In the genomic region with DNA sequence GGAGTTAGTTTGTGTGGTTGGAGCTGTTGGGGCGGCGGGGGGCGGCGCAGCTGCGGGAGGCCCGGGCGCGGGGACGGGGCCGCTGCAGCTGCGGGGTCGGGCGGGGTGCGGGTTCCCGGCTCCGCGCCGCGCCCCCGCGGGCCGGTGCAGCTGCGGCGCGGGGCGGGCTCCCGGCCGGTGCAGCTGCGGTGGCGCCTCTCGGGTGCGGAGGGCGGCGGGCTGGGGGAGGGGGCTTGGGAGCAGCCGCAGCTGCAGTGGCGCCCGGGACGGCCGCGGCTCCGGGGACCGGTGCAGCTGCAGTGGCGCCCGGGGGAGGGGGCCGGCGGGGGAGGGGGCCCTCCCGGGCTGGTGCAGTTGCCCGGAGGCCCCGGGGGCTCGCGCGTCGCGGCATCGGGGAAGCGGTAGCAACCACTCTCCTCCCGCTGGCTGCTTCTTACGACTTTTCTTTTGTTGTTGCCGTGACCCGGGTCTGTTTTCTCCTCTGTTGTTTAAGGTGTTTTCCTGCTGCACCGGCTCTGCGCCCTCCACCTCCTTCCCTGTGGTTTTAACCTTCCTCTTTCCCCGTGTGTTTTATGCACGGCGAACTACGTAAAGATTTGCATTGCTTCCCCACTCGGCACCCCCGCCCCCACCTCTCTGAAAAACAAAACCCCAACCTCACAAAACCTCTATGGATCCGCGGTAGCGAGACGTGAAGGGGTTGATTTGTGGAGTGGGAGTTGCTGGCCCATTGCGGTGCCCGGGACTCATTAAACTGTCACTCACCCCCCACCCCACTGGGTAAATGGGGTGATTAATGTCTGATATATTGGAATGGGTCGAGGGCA, we compare ENCODE assay signal across 9 cellular contexts. TPM values are rescaled to one million over a fixed set of nuclear protein-coding genes. Genes with fewer than 3 reads are reported as not detected.
A peak's percentile ranks its signal among the peaks of the same experiment; 100 is the strongest.
DNase-seq lines count a peak whose midpoint lies in the region.
"Had no signal": no experiment of that assay in that cellular context is flagged by ENCODE, and none has a peak within 500 bp of the region (broad histone marks: within the 10 kb centered on the region; RNA-seq: fewer than 3 reads in every experiment).

No MANE protein-coding gene starts in this region.

- WGBS in mesendoderm (ENCODE audit: extremely low coverage, insufficient coverage, low lambda C conversion rate), result no CpG with 5 or more reads among the region's 75 CpGs

- peaks cover 7% of the 10 kb centered on the region for H3K79me1 ChIP-seq in mesendoderm (ENCODE audit: low read length)

- H2BK5ac ChIP-seq in mesendoderm (ENCODE audit: low read length), result no peak overlapping the region

- H2BK120ac ChIP-seq in mesendoderm (ENCODE audit: low read depth, low read length), result peak overlapping the region; percentile 97

- peak overlapping the region; percentile 89 for H3K56ac ChIP-seq in mesendoderm (ENCODE audit: low read length)

- peaks cover 4% of the 10 kb centered on the region for H3K4me1 ChIP-seq in mesendoderm (ENCODE audit: control insufficient read depth, low read depth, low read length)

- no peak overlapping the region for H4K5ac ChIP-seq in mesendoderm (ENCODE audit: low read length)

- intact Hi-C loops in activated CD4-positive, alpha-beta T cell treated with anti-CD3 and anti-CD28 coated beads, Interleukin-2, amount 10 ng/mL, durations not matched to agents 24 days and 14 days (cut with micrococcal nuclease), result loop anchor here (1.0 to 10.0 kb wide), 9 partner anchors 26 to 923 kb away; a partner anchor contains a TSS

- H3K9ac ChIP-seq in mesendoderm (ENCODE audit: low read length), result peak overlapping the region; percentile 66

- H3K4me3 ChIP-seq in mesendoderm (ENCODE audit: low read length), result peak overlapping the region; percentile 80

- DNase-seq in GM03348 (ENCODE audit: low spot score) (peak; percentile 57), NCI-H1092 treated with DMSO at 0.1 percent for 48 hours (lab: John Stamatoyannopoulos, UW) (peak; percentile 47), mesendoderm (peak; percentile 52), cortex of kidney (lab: John Stamatoyannopoulos, UW) (no peak), mesenteric fat pad (ENCODE audit: low spot score) (no peak)
- DNase-seq in activated CD4-positive, alpha-beta T cell treated with anti-CD3 and anti-CD28 coated beads, Interleukin-2, amount 10 ng/mL, durations not matched to agents 24 days and 14 days, result peak; percentile 81
- DNase-seq in effector CD8-positive, alpha-beta T cell (lab: John Stamatoyannopoulos, UW), result peak; percentile 59

- H3K27me3 Mint-ChIP-seq in activated CD4-positive, alpha-beta T cell treated with anti-CD3 and anti-CD28 coated beads, Interleukin-2, amount 10 ng/mL, durations not matched to agents 24 days and 14 days, result peaks cover 39% of the 10 kb centered on the region
- H3K27me3 Mint-ChIP-seq in stimulated activated naive CD8-positive, alpha-beta T cell treated with anti-CD3 and anti-CD28 coated beads, Interleukin-15, Interleukin-2, amounts not matched to agents 100 ng/mL and 50 ng/mL, for 24 hours, result no peaks in the 10 kb centered on the region
- H3K27me3 Mint-ChIP-seq: activated naive CD8-positive, alpha-beta T cell had no signal

- H3K4me2 ChIP-seq in mesendoderm (ENCODE audit: low read length), result peak overlapping the region; percentile 52

- H3K36me3 ChIP-seq in mesendoderm (ENCODE audit: control insufficient read depth, insufficient read depth, low read length), result no peaks in the 10 kb centered on the region

- H3K23ac ChIP-seq in mesendoderm (ENCODE audit: low read length), result peak overlapping the region; percentile 1

- peaks cover 28% of the 10 kb centered on the region for H3K4me1 Mint-ChIP-seq in activated CD4-positive, alpha-beta T cell treated with anti-CD3 and anti-CD28 coated beads, Interleukin-2, amount 10 ng/mL, durations not matched to agents 24 days and 14 days
- H3K4me1 Mint-ChIP-seq in stimulated activated naive CD8-positive, alpha-beta T cell treated with anti-CD3 and anti-CD28 coated beads, Interleukin-15, Interleukin-2, amounts not matched to agents 100 ng/mL and 50 ng/mL, for 24 hours (ENCODE audit: low read depth), result peaks cover 26% of the 10 kb centered on the region

- H4K8ac ChIP-seq in mesendoderm (ENCODE audit: low read depth, low read length), result peak overlapping the region; percentile 56

- peaks cover 29% of the 10 kb centered on the region for H3K79me2 ChIP-seq in mesendoderm (ENCODE audit: control insufficient read depth, insufficient read depth, low read length)

- H3K4me3 Mint-ChIP-seq in activated CD4-positive, alpha-beta T cell treated with anti-CD3 and anti-CD28 coated beads, Interleukin-2, amount 10 ng/mL, durations not matched to agents 24 days and 14 days, result peak overlapping the region; percentile 92
- H3K4me3 Mint-ChIP-seq in stimulated activated naive CD8-positive, alpha-beta T cell treated with anti-CD3 and anti-CD28 coated beads, Interleukin-15, Interleukin-2, amounts not matched to agents 100 ng/mL and 50 ng/mL, for 24 hours, result peak overlapping the region; percentile 93
- H3K4me3 Mint-ChIP-seq: activated naive CD8-positive, alpha-beta T cell had no signal

- no peak overlapping the region for H3K27ac ChIP-seq in mesendoderm (ENCODE audit: low read depth, low read length)

- H3K9me3 Mint-ChIP-seq in activated CD4-positive, alpha-beta T cell treated with anti-CD3 and anti-CD28 coated beads, Interleukin-2, amount 10 ng/mL, durations not matched to agents 24 days and 14 days, result no peaks in the 10 kb centered on the region
- no peaks in the 10 kb centered on the region for H3K9me3 Mint-ChIP-seq in stimulated activated naive CD8-positive, alpha-beta T cell treated with anti-CD3 and anti-CD28 coated beads, Interleukin-15, Interleukin-2, amounts not matched to agents 100 ng/mL and 50 ng/mL, for 24 hours

- no peaks in the 10 kb centered on the region for H3K27me3 ChIP-seq in mesendoderm (ENCODE audit: insufficient read depth, low read length, poor library complexity)

- peak overlapping the region; percentile 100 for H3K18ac ChIP-seq in mesendoderm (ENCODE audit: low read length)

- H2BK15ac ChIP-seq in mesendoderm (replicated peaks; ENCODE audit: low read depth), result peak overlapping the region; percentile 85

- H3K36me3 Mint-ChIP-seq in activated CD4-positive, alpha-beta T cell treated with anti-CD3 and anti-CD28 coated beads, Interleukin-2, amount 10 ng/mL, durations not matched to agents 24 days and 14 days (ENCODE audit: low read depth), result peaks cover 2% of the 10 kb centered on the region
- H3K36me3 Mint-ChIP-seq in stimulated activated naive CD8-positive, alpha-beta T cell treated with anti-CD3 and anti-CD28 coated beads, Interleukin-15, Interleukin-2, amounts not matched to agents 100 ng/mL and 50 ng/mL, for 24 hours (ENCODE audit: low read depth), result no peaks in the 10 kb centered on the region
- H3K36me3 Mint-ChIP-seq: activated naive CD8-positive, alpha-beta T cell had no signal

- H2AK5ac ChIP-seq in mesendoderm (ENCODE audit: low read length), result no peak overlapping the region

- H3K27ac Mint-ChIP-seq in activated CD4-positive, alpha-beta T cell treated with anti-CD3 and anti-CD28 coated beads, Interleukin-2, amount 10 ng/mL, durations not matched to agents 24 days and 14 days, result peak overlapping the region; percentile 93
- peak overlapping the region; percentile 93 for H3K27ac Mint-ChIP-seq in stimulated activated naive CD8-positive, alpha-beta T cell treated with anti-CD3 and anti-CD28 coated beads, Interleukin-15, Interleukin-2, amounts not matched to agents 100 ng/mL and 50 ng/mL, for 24 hours
- H3K27ac Mint-ChIP-seq: activated naive CD8-positive, alpha-beta T cell had no signal

- peak overlapping the region; percentile 99 for H3K4ac ChIP-seq in mesendoderm (ENCODE audit: low read depth, low read length)

RNA-seq across cellular contexts. Expression of a gene that starts 1.7 kb away (rescaled TPM):
- 5.5 TPM in 2 replicates for total RNA-seq in activated CD4-positive, alpha-beta T cell treated with anti-CD3 and anti-CD28 coated beads, Interleukin-2, amount 10 ng/mL, durations not matched to agents 24 days and 14 days
- polyA plus RNA-seq in mesendoderm (2013, experiment 1 of 2), result 5.9 TPM
- 5.8 TPM for polyA plus RNA-seq in mesendoderm (2013, experiment 2 of 2)
- 11.9 TPM for total RNA-seq in mesenteric fat pad

Comparison
In these comparisons a context has a peak if more than half of its experiments do, and no peak if none do; other contexts are left out.
1. DNase-seq: peak in GM03348 (single experiment), NCI-H1092 treated with DMSO at 0.1 percent for 48 hours (single experiment), activated CD4-positive, alpha-beta T cell treated with anti-CD3 and anti-CD28 coated beads, Interleukin-2, amount 10 ng/mL, durations not matched to agents 24 days and 14 days (single experiment), effector CD8-positive, alpha-beta T cell (single experiment) and mesendoderm (single experiment); none in cortex of kidney (single experiment) and mesenteric fat pad (single experiment).